20 cellular contexts compared by ENCODE assay signal in the genomic region with DNA sequence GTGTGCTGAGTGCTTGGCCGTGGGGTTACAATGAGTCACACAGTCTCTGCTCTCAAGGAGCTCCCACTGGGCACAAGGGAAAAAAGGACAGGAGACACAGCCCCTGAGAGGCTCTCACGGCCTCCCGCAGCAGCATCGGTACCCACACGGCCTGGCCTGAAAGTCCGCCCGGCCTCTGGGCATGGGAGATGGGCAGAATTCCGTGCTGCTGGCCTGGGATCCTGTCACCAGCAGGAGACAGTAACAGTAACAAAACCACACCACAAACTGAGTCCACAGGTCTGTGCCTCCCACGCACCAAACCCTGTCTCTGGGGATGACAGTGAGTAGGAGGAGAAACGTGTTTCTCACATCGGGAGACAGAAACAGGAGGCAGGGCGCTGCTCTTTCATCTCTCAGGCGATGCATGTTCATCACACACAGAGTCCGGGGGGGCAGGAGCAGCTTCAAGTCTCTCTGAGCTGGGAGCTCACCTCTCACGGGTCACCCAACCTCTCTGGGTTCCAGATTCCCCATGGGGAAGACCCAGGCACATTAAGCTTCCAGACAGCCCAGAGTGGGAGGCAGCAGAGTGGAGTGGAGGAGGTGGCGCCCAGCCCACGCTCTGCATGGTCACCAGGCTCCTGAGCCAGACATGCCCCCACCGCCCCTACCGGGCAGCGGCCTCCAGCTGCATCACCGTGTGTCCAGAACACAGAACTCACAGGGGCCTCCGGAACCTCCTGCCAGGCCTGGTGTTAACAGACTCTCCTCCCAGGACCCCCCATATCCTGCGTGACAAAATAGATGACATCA.
"Had no signal": no experiment of that assay in that cellular context is flagged by ENCODE, and none has a peak within 500 bp of the region (broad histone marks: within the 10 kb centered on the region; RNA-seq: fewer than 3 reads in every experiment).

No MANE protein-coding gene starts in this region.

- H3K27me3 ChIP-seq: brain microvascular endothelial cell, right lobe of liver, testis had no signal

- DNase-seq: activated CD8-positive, alpha-beta T cell treated with anti-CD3 and anti-CD28 coated beads for 36 hours; activated effector memory CD4-positive, alpha-beta T cell treated with Interleukin-2 at 50 U/mL for 16 hours; activated naive CD4-positive, alpha-beta T cell treated with anti-CD3 and anti-CD28 coated beads, Interleukin-2, amount 10 ng/mL, durations not matched to agents 7 days and 5 days; activated T-cell treated with anti-CD3 and anti-CD28 coated beads, Interleukin-2, amount 50 U/mL, for 1 hour; aorta; brain microvascular endothelial cell; central memory CD4-positive, alpha-beta T cell; endodermal cell; foreskin melanocyte; left ventricle myocardium superior; nephron progenitor cell; psoas muscle; right lobe of liver; small intestine; stimulated activated CD4-positive, alpha-beta T cell treated with anti-CD3 and anti-CD28 coated beads, Interleukin-4, amount 100 ng/mL, for 24 hours; testis had no signal

- ATAC-seq: activated CD8-positive, alpha-beta T cell treated with anti-CD3 and anti-CD28 coated beads for 36 hours; left ventricle myocardium superior; psoas muscle; right lobe of liver; stimulated activated effector memory CD8-positive, alpha-beta T cell treated with anti-CD3 and anti-CD28 coated beads, Interleukin-12 subunit alpha, Interleukin-12 subunit beta, amount 100 ng/mL, for 72 hours had no signal

- H3K9me3 ChIP-seq: psoas muscle, right lobe of liver, testis had no signal

- H3K27ac ChIP-seq: brain microvascular endothelial cell, epithelial cell of prostate, psoas muscle, right lobe of liver, testis had no signal

- H3K4me1 ChIP-seq: psoas muscle, right lobe of liver had no signal

- H3K36me3 ChIP-seq: brain microvascular endothelial cell, right lobe of liver had no signal

- H3K4me3 ChIP-seq: psoas muscle, right lobe of liver, testis had no signal

- FAIRE-seq: colon, keratinocyte, small intestine had no signal
